ENCODE assay signal across 8 cellular contexts in the genomic region with DNA sequence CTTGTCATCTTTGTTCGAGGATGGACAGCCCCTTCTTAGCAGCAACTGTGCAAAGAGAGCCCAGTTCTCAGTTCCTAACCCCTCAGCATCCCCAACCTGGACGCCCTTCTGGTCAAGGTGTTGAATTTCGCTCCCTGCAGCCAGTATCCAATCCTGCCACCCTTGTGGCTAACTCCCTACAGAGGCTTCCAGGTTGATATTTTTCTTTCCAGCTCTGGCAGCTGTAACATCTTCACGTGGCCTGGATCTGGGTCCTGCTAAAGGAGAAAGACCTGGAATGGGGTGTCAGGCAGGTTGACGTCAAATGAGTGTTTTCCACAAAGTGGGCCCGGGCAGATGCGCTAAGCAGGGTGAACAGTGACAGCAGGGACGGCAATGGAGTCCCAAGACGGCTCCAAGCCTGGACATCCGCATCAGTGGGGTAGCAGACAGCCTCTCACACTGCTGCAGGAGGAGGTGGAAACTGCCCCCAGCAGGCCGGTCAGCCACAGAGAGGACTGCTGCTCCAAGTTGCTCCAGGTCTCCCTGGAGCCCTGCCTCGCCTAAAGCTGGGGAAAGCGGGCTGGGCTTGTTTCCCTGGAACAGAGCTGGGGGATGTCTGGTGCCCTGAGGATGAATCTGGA. TPM values are rescaled to one million over a fixed set of nuclear protein-coding genes. Genes with fewer than 3 reads are reported as not detected.
DNase-seq lines count a peak whose midpoint lies in the region; ATAC-seq, FAIRE-seq and TF ChIP-seq lines count a peak whose summit lies in the region.

No MANE protein-coding gene starts in this region.

- peaks cover 7% of the 10 kb centered on the region; the same call in 1 of the 2 replicates for H3K23me2 ChIP-seq in H1 (ENCODE audit: low read depth, low read length)

- H4K20me1 ChIP-seq in MM.1S (ENCODE audit: insufficient read depth, low read length) (peaks cover 11% of the 10 kb centered on the region; the same call in 1 of the 2 replicates), H1 (replicated peaks in 1 of 2; ENCODE audit: control insufficient read depth in 1 of 2, insufficient read depth in 2 of 2, low read length in 2 of 2) (peaks cover 14 to 18% of the 10 kb centered on the region in 2 experiments)

- intact Hi-C loops in CD4-positive, alpha-beta T cell (cut with DNase I, micrococcal nuclease): loop anchor here in 1 of 2 experiments (1.0 to 10.0 kb wide), 6 partner anchors 55 to 1035 kb away; partner anchors contain the start of genes ARFGAP1, CABLES2, GID8 and MTG2

- no peak for TF ChIP-seq CTCF in CD4-positive, alpha-beta T cell (IDR thresholded peaks at IDR 0.05)
- TF ChIP-seq CTCF in MM.1S (IDR thresholded peaks at IDR 0.05; ENCODE audit: low read length) (no peak), H1 (IDR thresholded peaks at IDR 0.05; ENCODE audit: control extremely low read depth in 1 of 3, insufficient read depth in 1 of 3, low read depth in 1 of 3, low read length in 3 of 3) (peak in 2 of 3 experiments; percentile 4 to 11; a peak in 1 of 4 replicates), omental fat pad (IDR thresholded peaks at IDR 0.05) (no peak)

- peak overlapping the region; percentile 70 for H3K27ac ChIP-seq in CD4-positive, alpha-beta T cell (ENCODE audit: low read depth, low read length)
- H3K27ac ChIP-seq in MM.1S (ENCODE audit: low read length) (no peak overlapping the region), H1 (ENCODE audit: low read depth, low read length) (no peak overlapping the region), neuronal stem cell (replicated peaks; ENCODE audit: low read length) (no peak overlapping the region)

- H3K4me3 ChIP-seq in MM.1S (ENCODE audit: low read length) (peak overlapping the region; percentile 80; the same call in 1 of the 2 replicates), H1 (ENCODE audit: extremely low read depth in 1 of 4, insufficient read depth in 2 of 4, low read depth in 3 of 4, low read length in 4 of 4) (peak overlapping the region; percentile 58 to 92 (median 70)), neuronal stem cell (ENCODE audit: low read length in 2 of 2) (peak overlapping the region; percentile 83 to 92)

- H4K8ac ChIP-seq in H1 (ENCODE audit: extremely low read depth, insufficient read depth, low read length) (peak overlapping the region; percentile 74), neuronal stem cell (ENCODE audit: low read depth, low read length) (no peak overlapping the region)

- no peak overlapping the region for H3K14ac ChIP-seq in H1 (ENCODE audit: insufficient read length)
- peak overlapping the region; percentile 22 for H3K14ac ChIP-seq in neuronal stem cell (ENCODE audit: low read length)

- H3K56ac ChIP-seq in H1 (replicated peaks; ENCODE audit: insufficient read length, low read depth, low read length): no peak overlapping the region

- no peak overlapping the region for H4K5ac ChIP-seq in H1 (ENCODE audit: insufficient read length, low read depth, low read length)

- H3K27me3 Mint-ChIP-seq in CD4-positive, alpha-beta T cell: no peaks in the 10 kb centered on the region

- no peak for DNase-seq in CD4-positive, alpha-beta T cell
- DNase-seq in MM.1S: no peak
- DNase-seq in H1 (ENCODE audit: low read depth in 1 of 2, low spot score in 2 of 2): no peak
- no peak for DNase-seq in neuronal stem cell (ENCODE audit: low spot score)
- no peak for DNase-seq in omental fat pad (ENCODE audit: low spot score)
- DNase-seq in retina: no peak

- H3K4me1 ChIP-seq in MM.1S (ENCODE audit: low read length): peaks cover 13% of the 10 kb centered on the region
- H3K4me1 ChIP-seq in H1 (replicated peaks in 1 of 4; ENCODE audit: control insufficient read depth in 3 of 4, insufficient read depth in 4 of 4, low read length in 3 of 4): peaks cover 0 to 11% (median 2%) of the 10 kb centered on the region in 4 experiments; a peak in 4 of 7 replicates
- peaks cover 8 to 9% of the 10 kb centered on the region in 2 donors for H3K4me1 ChIP-seq in neuronal stem cell (ENCODE audit: control insufficient read depth in 2 of 2, insufficient read depth in 1 of 2, low read depth in 1 of 2, low read length in 2 of 2)

- H3K79me2 ChIP-seq in MM.1S (ENCODE audit: low read length): peaks cover 37% of the 10 kb centered on the region
- peaks cover 18 to 35% of the 10 kb centered on the region in 2 experiments for H3K79me2 ChIP-seq in H1 (ENCODE audit: control insufficient read depth in 1 of 2, insufficient read depth in 2 of 2, low read length in 2 of 2)

- no peak overlapping the region for H2BK12ac ChIP-seq in H1 (ENCODE audit: low read depth, low read length)
- peak overlapping the region; percentile 53 for H2BK12ac ChIP-seq in neuronal stem cell (ENCODE audit: low read length)

- CTCF ChIA-PET in CD4-positive, alpha-beta T cell (lab: Charles Lee): interaction anchor here (0.9 to 1.0 kb wide), 2 partner anchors 34 to 56 kb away, joined by 3 read pairs; no protein-coding TSS in a partner anchor
- CTCF ChIA-PET in H1 (lab: Charles Lee; ENCODE audit: partially characterized antibody): interaction anchor here (0.8 to 3.6 kb wide), 7 partner anchors 11 to 184 kb away, joined by 3 to 18 read pairs (median 5); no protein-coding TSS in a partner anchor

- H2AK5ac ChIP-seq in H1 (ENCODE audit: low read depth, low read length) (no peak overlapping the region), neuronal stem cell (ENCODE audit: low read depth, low read length) (peak overlapping the region; percentile 94)

- no peak overlapping the region; the same call in 1 of the 2 replicates for H2BK15ac ChIP-seq in H1 (ENCODE audit: low read length)
- H2BK15ac ChIP-seq in neuronal stem cell (ENCODE audit: low read length): peak overlapping the region; percentile 46

- H3K4me1 Mint-ChIP-seq in CD4-positive, alpha-beta T cell (ENCODE audit: low read depth): peaks cover 42% of the 10 kb centered on the region

- H2BK120ac ChIP-seq in H1 (replicated peaks; ENCODE audit: low read depth, low read length) (no peak overlapping the region), neuronal stem cell (ENCODE audit: low read depth, low read length) (peak overlapping the region; percentile 89)

- no peak for TF ChIP-seq RAD21 in H1 (IDR thresholded peaks at IDR 0.05 in 1 of 2, conservative IDR thresholded peaks at IDR 0.05 in 1 of 2; ENCODE audit: low read depth in 2 of 2, low read length in 2 of 2)

- H3K9ac ChIP-seq in MM.1S (ENCODE audit: low read length): peak overlapping the region; percentile 79
- peak overlapping the region in 3 of 4 experiments; percentile 56 to 64 (median 60); a peak in 4 of 7 replicates for H3K9ac ChIP-seq in H1 (replicated peaks in 1 of 4; ENCODE audit: extremely low read depth in 1 of 4, low read depth in 3 of 4, low read length in 3 of 4)
- H3K9ac ChIP-seq in neuronal stem cell (ENCODE audit: low read depth, low read length, poor library complexity): peak overlapping the region; percentile 93

- no peak overlapping the region for H2BK20ac ChIP-seq in H1 (ENCODE audit: low read length)

- no peak overlapping the region for H3K23ac ChIP-seq in H1 (ENCODE audit: insufficient read length)
- H3K23ac ChIP-seq in neuronal stem cell (ENCODE audit: low read depth, low read length, poor library complexity): no peak overlapping the region

- FAIRE-seq in H1 (lab: Jason Lieb, UNC): no peak

- H2BK5ac ChIP-seq in H1 (ENCODE audit: low read depth, low read length) (no peak overlapping the region), neuronal stem cell (ENCODE audit: low read length) (peak overlapping the region; percentile 62)

- no peak for TF ChIP-seq POLR2A in H1 (IDR thresholded peaks at IDR 0.05; ENCODE audit: control extremely low read depth in 1 of 2, low read depth in 2 of 2, low read length in 2 of 2)

- no peaks in the 10 kb centered on the region for H3K9me3 ChIP-seq in CD4-positive, alpha-beta T cell (ENCODE audit: control insufficient read depth, low read length)
- no peaks in the 10 kb centered on the region for H3K9me3 ChIP-seq in MM.1S (replicated peaks; ENCODE audit: insufficient read depth, low read length)
- H3K9me3 ChIP-seq in H1 (ENCODE audit: insufficient read depth in 2 of 2, low read depth in 1 of 2, low read length in 1 of 2): no peaks in the 10 kb centered on the region
- no peaks in the 10 kb centered on the region for H3K9me3 ChIP-seq in neuronal stem cell (replicated peaks in 1 of 2; ENCODE audit: control insufficient read depth in 2 of 2, insufficient read depth in 1 of 2, low read depth in 1 of 2, low read length in 2 of 2)

- H3K9me2 ChIP-seq in MM.1S (replicated peaks; ENCODE audit: insufficient read depth, low read length): no peaks in the 10 kb centered on the region

- H3K36me3 Mint-ChIP-seq in CD4-positive, alpha-beta T cell (ENCODE audit: low read depth): peaks cover 34% of the 10 kb centered on the region

- H3K4ac ChIP-seq in H1 (replicated peaks; ENCODE audit: insufficient read length, low read depth, low read length) (peak overlapping the region; percentile 80), neuronal stem cell (ENCODE audit: low read length) (peak overlapping the region; percentile 46)

- H3K36me3 ChIP-seq in MM.1S (replicated peaks; ENCODE audit: insufficient read depth, low read length) (peaks cover 5% of the 10 kb centered on the region; the same call in 1 of the 2 replicates), H1 (ENCODE audit: control insufficient read depth in 2 of 4, insufficient read depth in 4 of 4, low read length in 3 of 4) (peaks cover 14 to 20% (median 17%) of the 10 kb centered on the region in 4 experiments; a peak in 7 of 8 replicates), neuronal stem cell (replicated peaks in 1 of 2; ENCODE audit: control insufficient read depth in 2 of 2, insufficient read depth in 2 of 2, low read length in 2 of 2) (peaks cover 19 to 31% of the 10 kb centered on the region in 2 donors)

- H3K18ac ChIP-seq in H1 (ENCODE audit: extremely low read depth, low read length) (no peak overlapping the region), neuronal stem cell (ENCODE audit: low read length) (peak overlapping the region; percentile 53)

- peak overlapping the region; percentile 93 for H3K4me3 Mint-ChIP-seq in CD4-positive, alpha-beta T cell

- WGBS in H1 (ENCODE audit: extremely low coverage in 1 of 2, insufficient coverage in 1 of 2, insufficient read length in 1 of 2, insufficient replicate concordance in 2 of 2, low coverage in 1 of 2, low lambda C conversion rate in 2 of 2, missing lambda C conversion rate in 1 of 2), 2 experiments: 64% methylated on average over 13 of the region's 13 CpGs; no CpG with 5 or more reads in 1 of the 2 experiments
- WGBS in neuronal stem cell (ENCODE audit: extremely low coverage in 2 of 2, insufficient read length in 2 of 2, insufficient replicate concordance in 1 of 2), 2 donors: no CpG with 5 or more reads among the region's 13 CpGs

- ATAC-seq in CD4-positive, alpha-beta T cell (ENCODE audit: poor library complexity): no peak
- ATAC-seq in HG02840 (IDR thresholded peaks at IDR 0.05; ENCODE audit: low FRiP score, unreplicated experiment): no peak
- ATAC-seq in omental fat pad (ENCODE audit: low FRiP score): no peak
- no peak for ATAC-seq in GM18511 (IDR thresholded peaks at IDR 0.05; ENCODE audit: unreplicated experiment)

- H4K91ac ChIP-seq in H1 (replicated peaks; ENCODE audit: insufficient read length, low read length): no peak overlapping the region
- H4K91ac ChIP-seq in neuronal stem cell (ENCODE audit: low read depth, low read length, poor library complexity): no peak overlapping the region

- H2AFZ ChIP-seq in MM.1S (ENCODE audit: low read length) (peak overlapping the region; percentile 99), H1 (ENCODE audit: low read length) (no peak overlapping the region), neuronal stem cell (ENCODE audit: low read length) (peak overlapping the region; percentile 95)

- peaks cover 4% of the 10 kb centered on the region; the same call in 1 of the 2 replicates for H3K79me1 ChIP-seq in H1 (ENCODE audit: low read depth, low read length)
- H3K79me1 ChIP-seq in neuronal stem cell (ENCODE audit: low read depth, low read length): no peaks in the 10 kb centered on the region

- H3K9me3 Mint-ChIP-seq in CD4-positive, alpha-beta T cell: no peaks in the 10 kb centered on the region

- TF ChIP-seq EP300 in H1 (IDR thresholded peaks at IDR 0.05; ENCODE audit: borderline replicate concordance in 1 of 2, low read depth in 2 of 2, low read length in 2 of 2): no peak

- no peaks in the 10 kb centered on the region for H3K27me3 ChIP-seq in CD4-positive, alpha-beta T cell (ENCODE audit: control insufficient read depth, insufficient read depth, low read length)
- peaks cover 31% of the 10 kb centered on the region for H3K27me3 ChIP-seq in MM.1S (replicated peaks; ENCODE audit: insufficient read depth, low read length)
- H3K27me3 ChIP-seq in H1 (replicated peaks in 1 of 4; ENCODE audit: control insufficient read depth in 3 of 4, extremely low read depth in 1 of 4, insufficient read depth in 3 of 4, low read length in 3 of 4): peaks cover 0 to 3% (median 0%) of the 10 kb centered on the region in 4 experiments; a peak in 2 of 7 replicates
- peaks cover 0 to 34% (median 4%) of the 10 kb centered on the region in 3 experiments for H3K27me3 ChIP-seq in neuronal stem cell (ENCODE audit: control insufficient read depth in 3 of 3, insufficient read depth in 3 of 3, low read depth in 1 of 3, low read length in 3 of 3)

- POLR2A ChIA-PET in CD4-positive, alpha-beta T cell (lab: Charles Lee): interaction anchor here (1.0 to 1.5 kb wide), 3 partner anchors 55 to 114 kb away, joined by 3 read pairs; partner anchors contain the start of gene ARFGAP1
- POLR2A ChIA-PET in H1 (lab: Charles Lee; ENCODE audit: partially characterized antibody): interaction anchor here (3.6 kb wide), 1 partner anchor 36 kb away, joined by 12 read pairs; the partner anchor contains the start of gene NKAIN4

- H3K4me2 ChIP-seq in MM.1S (ENCODE audit: low read depth, low read length) (peak overlapping the region; percentile 100), H1 (ENCODE audit: insufficient read depth in 1 of 2, low read depth in 2 of 2, low read length in 2 of 2) (peak overlapping the region; percentile 65 to 93), neuronal stem cell (ENCODE audit: insufficient read depth, low read length, poor library complexity, severe bottlenecking) (peak overlapping the region; percentile 66)

- H3K27ac Mint-ChIP-seq in CD4-positive, alpha-beta T cell: peak overlapping the region; percentile 92

- no peaks in the 10 kb centered on the region for H3F3A ChIP-seq in MM.1S (ENCODE audit: insufficient read depth, low read length)

RNA-seq across cellular contexts. Expression of gene YTHDF1, which starts 1.0 kb away (rescaled TPM):
- total RNA-seq in CD4-positive, alpha-beta T cell: 10 to 100 TPM; 43.7 to 44.1 TPM
- total RNA-seq in H1 (2021; fragmentation: NEBNext Ultra II Directional; extraction: Animal tissue kit (Norgen Biotek cat#: 25700)): 66.0 and 66.1 TPM in 2 replicates
- 32.8 and 38.3 TPM in 2 replicates for polyA plus RNA-seq in H1 (2011; rRNA removed)
- 41.4 TPM for polyA plus RNA-seq in H1 (2011; cell fraction: cytosol; rRNA removed)
- polyA plus RNA-seq in H1 (2011; cell fraction: nucleus; rRNA removed): 41.1 TPM
- polyA plus RNA-seq in H1 (2012, experiment 1 of 2): 46.9 to 54.7 TPM (median 49.9 TPM) in 4 replicates
- 35.5 TPM for polyA plus RNA-seq in H1 (2012, experiment 2 of 2)
- polyA plus RNA-seq in H1 (2013, experiment 1 of 2): 44.4 TPM
- 44.2 TPM for polyA plus RNA-seq in H1 (2013, experiment 2 of 2)
- polyA minus RNA-seq in H1 (2011; rRNA and poly(A)+ RNA removed): 42.5 and 44.7 TPM in 2 replicates
- 40.8 TPM for polyA minus RNA-seq in H1 (2011; cell fraction: cytosol; rRNA and poly(A)+ RNA removed)
- 22.0 TPM for polyA minus RNA-seq in H1 (2011; cell fraction: nucleus; rRNA and poly(A)+ RNA removed)
- polyA plus RNA-seq in neuronal stem cell (2013, experiment 1 of 2): 33.5 TPM
- 33.7 TPM for polyA plus RNA-seq in neuronal stem cell (2013, experiment 2 of 2)
- total RNA-seq in omental fat pad: 10 to 100 TPM; 21.2 to 49.6 (median 25.8) TPM

RNA-seq across cellular contexts. Expression of gene BIRC7, which starts 18.7 kb away (rescaled TPM):
- not detected for total RNA-seq in CD4-positive, alpha-beta T cell
- 0.41 TPM in 1 of 2 replicates, not detected in the other for total RNA-seq in H1 (2021; fragmentation: NEBNext Ultra II Directional; extraction: Animal tissue kit (Norgen Biotek cat#: 25700))
- polyA plus RNA-seq in H1 (2011; rRNA removed): 0.11 and 0.16 TPM in 2 replicates
- 0.16 TPM for polyA plus RNA-seq in H1 (2011; cell fraction: cytosol; rRNA removed)
- 0.77 TPM for polyA plus RNA-seq in H1 (2011; cell fraction: nucleus; rRNA removed)
- polyA plus RNA-seq in H1 (2012, experiment 1 of 2): 0.19 TPM in 1 of 4 replicates, not detected in the others
- not detected for polyA plus RNA-seq in H1 (2012, experiment 2 of 2)
- polyA plus RNA-seq in H1 (2013, experiment 1 of 2): 0.06 TPM
- 0.06 TPM for polyA plus RNA-seq in H1 (2013, experiment 2 of 2)
- polyA minus RNA-seq in H1 (2011; rRNA and poly(A)+ RNA removed): not detected in 2 replicates
- not detected for polyA minus RNA-seq in H1 (2011; cell fraction: cytosol; rRNA and poly(A)+ RNA removed)
- not detected for polyA minus RNA-seq in H1 (2011; cell fraction: nucleus; rRNA and poly(A)+ RNA removed)
- 0.03 TPM for polyA plus RNA-seq in neuronal stem cell (2013, experiment 1 of 2)
- 0.06 TPM for polyA plus RNA-seq in neuronal stem cell (2013, experiment 2 of 2)
- total RNA-seq in omental fat pad: 1 to 10 TPM in 1 of 4 donors, under 1 TPM in 1, not detected in 2; 0.48 to 3.0 TPM

RNA-seq across cellular contexts. Expression of gene NKAIN4, which starts 37.3 kb away (rescaled TPM):
- not detected for total RNA-seq in CD4-positive, alpha-beta T cell
- 6.6 and 6.9 TPM in 2 replicates for total RNA-seq in H1 (2021; fragmentation: NEBNext Ultra II Directional; extraction: Animal tissue kit (Norgen Biotek cat#: 25700))
- polyA plus RNA-seq in H1 (2011; rRNA removed): 17.0 and 21.9 TPM in 2 replicates
- 13.2 TPM for polyA plus RNA-seq in H1 (2011; cell fraction: cytosol; rRNA removed)
- polyA plus RNA-seq in H1 (2011; cell fraction: nucleus; rRNA removed): 27.5 TPM
- 4.5 to 10.2 TPM (median 8.1 TPM) in 4 replicates for polyA plus RNA-seq in H1 (2012, experiment 1 of 2)
- polyA plus RNA-seq in H1 (2012, experiment 2 of 2): 6.7 TPM
- polyA plus RNA-seq in H1 (2013, experiment 1 of 2): 8.1 TPM
- polyA plus RNA-seq in H1 (2013, experiment 2 of 2): 5.9 TPM
- polyA minus RNA-seq in H1 (2011; rRNA and poly(A)+ RNA removed): 5.3 and 5.5 TPM in 2 replicates
- polyA minus RNA-seq in H1 (2011; cell fraction: cytosol; rRNA and poly(A)+ RNA removed): 4.3 TPM
- polyA minus RNA-seq in H1 (2011; cell fraction: nucleus; rRNA and poly(A)+ RNA removed): 7.0 TPM
- 39.2 TPM for polyA plus RNA-seq in neuronal stem cell (2013, experiment 1 of 2)
- 40.2 TPM for polyA plus RNA-seq in neuronal stem cell (2013, experiment 2 of 2)
- not detected for total RNA-seq in omental fat pad

RNA-seq across cellular contexts. Expression of gene ARFGAP1, which starts 55.7 kb away (rescaled TPM):
- total RNA-seq in CD4-positive, alpha-beta T cell: 100 to 1,000 TPM; 120 TPM
- 93.0 and 100 TPM in 2 replicates for total RNA-seq in H1 (2021; fragmentation: NEBNext Ultra II Directional; extraction: Animal tissue kit (Norgen Biotek cat#: 25700))
- polyA plus RNA-seq in H1 (2011; rRNA removed): 93.7 and 136 TPM in 2 replicates
- polyA plus RNA-seq in H1 (2011; cell fraction: cytosol; rRNA removed): 110 TPM
- polyA plus RNA-seq in H1 (2011; cell fraction: nucleus; rRNA removed): 723 TPM
- 84.2 to 119 TPM (median 111 TPM) in 4 replicates for polyA plus RNA-seq in H1 (2012, experiment 1 of 2)
- 65.8 TPM for polyA plus RNA-seq in H1 (2012, experiment 2 of 2)
- 59.7 TPM for polyA plus RNA-seq in H1 (2013, experiment 1 of 2)
- 49.0 TPM for polyA plus RNA-seq in H1 (2013, experiment 2 of 2)
- polyA minus RNA-seq in H1 (2011; rRNA and poly(A)+ RNA removed): 37.5 and 49.1 TPM in 2 replicates
- 44.3 TPM for polyA minus RNA-seq in H1 (2011; cell fraction: cytosol; rRNA and poly(A)+ RNA removed)
- polyA minus RNA-seq in H1 (2011; cell fraction: nucleus; rRNA and poly(A)+ RNA removed): 123 TPM
- 60.7 TPM for polyA plus RNA-seq in neuronal stem cell (2013, experiment 1 of 2)
- polyA plus RNA-seq in neuronal stem cell (2013, experiment 2 of 2): 56.3 TPM
- total RNA-seq in omental fat pad: 10 to 100 TPM; 29.2 to 59.7 (median 41.3) TPM

Comparison
In these comparisons a context has a peak if more than half of its experiments do, and no peak if none do; other contexts are left out.
1. CTCF ChIP-seq: peak in H1 (2 of 3); none in CD4-positive, alpha-beta T cell (single experiment), MM.1S (single experiment) and omental fat pad (0 of 3).
2. Peak in every context shown above with its lines, with median percentiles within 50 percentile points of each other: H3K4me2 ChIP-seq, H3K4me3 ChIP-seq and H3K9ac ChIP-seq.